ENCODE assay signal across 7 cellular contexts in the genomic region with DNA sequence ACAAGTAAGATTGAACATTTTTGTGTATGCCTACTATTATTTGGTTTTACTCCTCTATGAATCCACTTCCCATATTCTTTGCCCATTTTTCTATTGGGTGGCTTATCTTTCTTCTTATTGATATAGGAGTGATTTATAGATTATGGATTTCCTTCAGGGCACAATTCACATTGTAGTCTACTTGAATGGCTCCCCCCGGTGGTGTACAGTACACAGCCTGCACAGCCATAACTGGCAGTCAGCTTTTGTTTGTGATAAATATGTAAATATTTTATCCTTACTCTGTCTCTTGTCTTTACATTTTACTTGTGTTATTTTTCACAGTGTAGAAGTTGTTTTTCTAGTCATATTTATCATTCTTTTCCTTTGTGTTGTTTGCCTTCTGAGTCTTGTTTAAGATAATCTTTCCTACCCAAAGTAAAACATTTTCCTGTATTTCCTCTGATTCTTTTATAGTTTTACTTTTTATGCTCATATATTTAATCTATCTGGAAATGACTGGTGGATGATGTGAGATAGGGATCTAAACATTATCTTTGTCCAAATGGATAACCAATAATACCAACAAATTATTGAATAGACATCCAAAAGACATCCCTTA. TPM values are rescaled to one million over a fixed set of nuclear protein-coding genes. Genes with fewer than 3 reads are reported as not detected.
DNase-seq lines count a peak whose midpoint lies in the region; ATAC-seq and TF ChIP-seq lines count a peak whose summit lies in the region.

No MANE protein-coding gene starts in this region.

- no peaks in the 10 kb centered on the region for H3K79me2 ChIP-seq in GM23248 (ENCODE audit: insufficient read depth)

- ATAC-seq in GM21786 (IDR thresholded peaks at IDR 0.05; ENCODE audit: unreplicated experiment) = no peak

- no peaks in the 10 kb centered on the region for H3K9me2 ChIP-seq in GM23248 (ENCODE audit: insufficient read depth)

- DNase-seq in GM23248 (peak; percentile 77), fibroblast of peridontal ligament (ENCODE audit: extremely low read depth) (peak; percentile 71), NCI-H2196 treated with DMSO at 0.1 percent for 48 hours (lab: John Stamatoyannopoulos, UW; ENCODE audit: unreplicated experiment) (no peak), NCI-H2171 (lab: John Stamatoyannopoulos, UW) (no peak)
- DNase-seq in stimulated activated CD4-positive, alpha-beta T cell treated with anti-CD3 and anti-CD28 coated beads, TNF-alpha, amount 100 ng/mL, for 24 hours (ENCODE audit: low read depth in 3 of 3) = peak in 2 of 3 experiments; percentile 12 to 35

- peaks cover 27% of the 10 kb centered on the region for H3K4me1 ChIP-seq in GM23248 (ENCODE audit: insufficient read depth)

- H3K4me3 ChIP-seq in GM23248 (no peak overlapping the region), WI38 (ENCODE audit: low read depth, low read length) (no peak overlapping the region)

- H2AFZ ChIP-seq in GM23248 = peak overlapping the region; percentile 61

- H3F3A ChIP-seq in GM23248 (ENCODE audit: insufficient read depth) = no peaks in the 10 kb centered on the region

- in situ Hi-C loops in GM23248 (cut with MboI) = no loop called here

- H3K27me3 ChIP-seq in GM23248 (replicated peaks; ENCODE audit: insufficient read depth) = no peaks in the 10 kb centered on the region

- H3K9ac ChIP-seq in GM23248 = no peak overlapping the region

- H3K27ac ChIP-seq in GM23248 = no peak overlapping the region

- H3K4me2 ChIP-seq in GM23248 (ENCODE audit: unreplicated experiment) = no peak overlapping the region

- H3K36me3 ChIP-seq in GM23248 (ENCODE audit: low read depth) = no peaks in the 10 kb centered on the region

- WGBS in GM23248 (ENCODE audit: low coverage in 1 of 2, low lambda C conversion rate in 2 of 2, missing lambda C conversion rate in 2 of 2), 2 experiments = 32 to 52% methylated on average over 1 of the region's 1 CpG

- TF ChIP-seq CTCF in WI38 (IDR thresholded peaks at IDR 0.05; ENCODE audit: low read depth, low read length) = peak; percentile 62

- no peaks in the 10 kb centered on the region for H3K9me3 ChIP-seq in GM23248 (ENCODE audit: low read depth)

- H4K20me1 ChIP-seq in GM23248 (ENCODE audit: insufficient read depth) = no peaks in the 10 kb centered on the region

RNA-seq across cellular contexts. Expression of gene CALD1, which starts 23.9 kb away (rescaled TPM):
- 674 and 698 TPM in 2 replicates for total RNA-seq in GM23248 (2014; rRNA removed; shearing (Covaris generic))
- 1,687 and 1,703 TPM in 2 replicates for polyA plus RNA-seq in GM23248 (2016; fragmentation: Nextera tagmentation; extraction: Ambion mirVana)

Comparison
In these comparisons a context has a peak if more than half of its experiments do, and no peak if none do; other contexts are left out.
1. DNase-seq: peak in GM23248 (single experiment), fibroblast of peridontal ligament (single experiment) and stimulated activated CD4-positive, alpha-beta T cell treated with anti-CD3 and anti-CD28 coated beads, TNF-alpha, amount 100 ng/mL, for 24 hours (2 of 3); none in NCI-H2196 treated with DMSO at 0.1 percent for 48 hours (single experiment) and NCI-H2171 (single experiment).